Comparison of ENCODE assay signal across 1 cellular context in genomic region chrX:1368385-1368698, GRCh38.
TF ChIP-seq lines count a peak whose summit lies in the region.

No MANE protein-coding gene starts in this region.

TF ChIP-seq in GM12878, 131 proteins besides CTCF, POLR2A, EP300 and RAD21 (continued from another document):
- peak; percentile 16; the same call in 1 of the 2 replicates for TF ChIP-seq RUNX3 (IDR thresholded peaks at IDR 0.05; ENCODE audit: low read length)
